ENCODE assay signal across 10 cellular contexts in the genomic region with DNA sequence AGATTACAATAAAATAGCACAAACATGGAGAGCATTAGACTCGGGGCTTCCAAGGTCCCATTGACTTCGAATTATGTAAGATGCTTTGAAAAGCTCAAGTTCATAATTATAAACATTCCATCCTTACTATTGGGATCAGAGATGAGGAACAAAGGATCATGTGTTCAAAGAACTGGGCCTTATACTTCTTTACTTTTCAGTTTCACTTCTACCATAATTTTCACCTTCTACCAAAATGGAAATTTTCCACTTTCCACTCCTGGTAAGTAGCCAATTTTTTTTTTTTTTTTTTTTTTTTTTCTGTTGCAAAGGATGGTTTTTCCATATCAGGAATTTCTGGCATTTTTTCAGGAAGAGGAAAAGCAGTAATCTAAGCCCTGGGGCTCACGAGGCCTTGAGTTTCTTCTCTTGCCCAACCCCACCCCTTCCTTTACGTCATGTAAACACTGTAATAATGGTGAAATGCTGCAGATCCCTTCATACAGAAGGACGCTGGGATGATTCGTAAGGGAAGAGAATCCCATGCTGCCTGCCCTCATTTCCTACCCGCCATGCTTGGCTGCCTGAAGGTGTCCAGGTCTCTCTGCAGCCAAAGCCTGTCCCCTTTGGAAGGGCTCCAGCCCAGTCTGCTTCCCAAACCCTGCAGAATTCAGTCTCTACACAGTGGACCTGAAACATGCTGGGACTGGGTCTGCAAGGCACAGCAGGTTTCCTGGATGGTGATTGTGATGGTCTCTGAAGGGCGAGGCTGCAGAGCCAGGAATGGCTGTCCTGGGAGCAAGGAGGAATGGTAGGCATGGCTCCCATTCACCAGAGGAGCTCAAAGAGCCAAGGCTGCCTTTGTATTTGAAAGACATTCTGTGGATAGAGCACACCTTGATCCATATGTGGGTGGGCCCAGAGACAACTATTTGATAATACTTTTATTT. TPM values are rescaled to one million over a fixed set of nuclear protein-coding genes. Genes with fewer than 3 reads are reported as not detected.
DNase-seq lines count a peak whose midpoint lies in the region; ATAC-seq and TF ChIP-seq lines count a peak whose summit lies in the region.
"Had no signal": no experiment of that assay in that cellular context is flagged by ENCODE, and none has a peak within 500 bp of the region (broad histone marks: within the 10 kb centered on the region; RNA-seq: fewer than 3 reads in every experiment).

No MANE protein-coding gene starts in this region.

- H3K27me3 Mint-ChIP-seq in endodermal cell (ENCODE audit: insufficient read depth): no peaks in the 10 kb centered on the region

- no peaks in the 10 kb centered on the region for H3K36me3 ChIP-seq in endodermal cell (ENCODE audit: control insufficient read depth, insufficient read depth, low read length)
- no peaks in the 10 kb centered on the region for H3K36me3 ChIP-seq in lower lobe of right lung
- H3K36me3 ChIP-seq in PC-3 (ENCODE audit: low read depth, low read length): no peaks in the 10 kb centered on the region

- H3K9me2 ChIP-seq in PC-3 (replicated peaks; ENCODE audit: low read length): no peaks in the 10 kb centered on the region

- POLR2A ChIA-PET in PC-3 (lab: Charles Lee; ENCODE audit: unreplicated experiment): interaction anchor here (0.6 kb wide), 1 partner anchor 899 kb away, joined by 4 read pairs; no protein-coding TSS in a partner anchor

- H3K4me1 ChIP-seq in endodermal cell (ENCODE audit: control insufficient read depth, insufficient read depth, low read length) (no peaks in the 10 kb centered on the region), lower lobe of right lung (no peaks in the 10 kb centered on the region), PC-3 (ENCODE audit: insufficient read depth, low read length) (peaks cover 11% of the 10 kb centered on the region)

- DNase-seq in NCI-H1048 (lab: John Stamatoyannopoulos, UW): peak; percentile 41
- no peak for DNase-seq in endodermal cell
- no peak for DNase-seq in lower lobe of right lung
- DNase-seq in HK-2 (ENCODE audit: unreplicated experiment): no peak
- DNase-seq in SHP77 treated with DMSO at 0.1 percent for 48 hours (lab: John Stamatoyannopoulos, UW): no peak
- no peak for DNase-seq in PC-3
- DNase-seq: activated effector memory CD4-positive, alpha-beta T cell treated with anti-CD3 and anti-CD28 coated beads, Interleukin-2, amount 50 U/mL, for 16 hours had no signal

- ATAC-seq in lower lobe of right lung (peak in 1 of 2 donors; percentile 46), PC-3 (no peak), HG03108 (IDR thresholded peaks at IDR 0.05; ENCODE audit: unreplicated experiment) (no peak)
- ATAC-seq: mucosa of descending colon had no signal

- intact Hi-C loops in lower lobe of right lung (cut with DNase I) (no loop called here), PC-3 (cut with micrococcal nuclease) (no loop called here)

- H2AFZ ChIP-seq in PC-3 (ENCODE audit: low read length): no peak overlapping the region

- H3K27ac Mint-ChIP-seq in endodermal cell: no peak overlapping the region

- no peak overlapping the region for H3K9ac ChIP-seq in endodermal cell (ENCODE audit: extremely low read depth, low read length, poor library complexity, severe bottlenecking)
- H3K9ac ChIP-seq in PC-3 (ENCODE audit: low read length): no peak overlapping the region

- no peaks in the 10 kb centered on the region for H3K27me3 ChIP-seq in endodermal cell (ENCODE audit: control insufficient read depth, insufficient read depth, low read length, poor library complexity, severe bottlenecking)
- no peaks in the 10 kb centered on the region for H3K27me3 ChIP-seq in lower lobe of right lung (ENCODE audit: low read depth)
- H3K27me3 ChIP-seq in PC-3 (ENCODE audit: low read length): no peaks in the 10 kb centered on the region

- peaks cover 7% of the 10 kb centered on the region for H3K36me3 Mint-ChIP-seq in endodermal cell (ENCODE audit: low read depth)

- WGBS in endodermal cell (ENCODE audit: insufficient coverage in 1 of 2, insufficient read length in 1 of 2), 2 experiments: 88 to 93% methylated on average over 4 to 8 of the region's 8 CpGs

- H3K9me3 ChIP-seq in endodermal cell (ENCODE audit: control insufficient read depth, low read length) (no peaks in the 10 kb centered on the region), lower lobe of right lung (no peaks in the 10 kb centered on the region), PC-3 (ENCODE audit: low read length) (no peaks in the 10 kb centered on the region)
- H3K9me3 ChIP-seq: mucosa of descending colon had no signal

- H3K4me3 Mint-ChIP-seq in endodermal cell: no peak overlapping the region

- no peaks in the 10 kb centered on the region for H3K79me2 ChIP-seq in PC-3 (ENCODE audit: low read length)

- no TSS peak for BruUV-seq in PC-3 (replicated peaks; lab: Mats Ljungman, UMichigan)

- no peak overlapping the region for H3K4me2 ChIP-seq in PC-3 (ENCODE audit: low read length)

- H3K4me3 ChIP-seq in endodermal cell (ENCODE audit: low read length) (no peak overlapping the region), lower lobe of right lung (no peak overlapping the region), PC-3 (ENCODE audit: low read length) (no peak overlapping the region)
- H3K4me3 ChIP-seq: mucosa of descending colon had no signal

- CTCF ChIA-PET in PC-3 (lab: Charles Lee): no interaction called here

- no peaks in the 10 kb centered on the region for H3K4me1 Mint-ChIP-seq in endodermal cell

- TF ChIP-seq CTCF in endodermal cell (conservative IDR thresholded peaks at IDR 0.05): no peak
- no peak for TF ChIP-seq CTCF in lower lobe of right lung (IDR thresholded peaks at IDR 0.05)
- no peak for TF ChIP-seq CTCF in PC-3 (conservative IDR thresholded peaks at IDR 0.05; ENCODE audit: low read depth, low read length)

- H3K27ac ChIP-seq in endodermal cell (ENCODE audit: low read depth, low read length) (peak overlapping the region; percentile 16), lower lobe of right lung (peak overlapping the region; percentile 27), temporal lobe (ENCODE audit: low read depth, low read length) (peak overlapping the region; percentile 48), PC-3 (ENCODE audit: low read length) (no peak overlapping the region)

- H4K20me1 ChIP-seq in PC-3 (ENCODE audit: low read length): no peaks in the 10 kb centered on the region

- no peaks in the 10 kb centered on the region for H3F3A ChIP-seq in PC-3 (ENCODE audit: low read length, unreplicated experiment)

- H3K9me3 Mint-ChIP-seq in endodermal cell: no peaks in the 10 kb centered on the region

RNA-seq across cellular contexts. Expression of a gene that starts 56.9 kb away (rescaled TPM):
- total RNA-seq in endodermal cell (10 to 100 TPM; 11.0 to 11.8 TPM), lower lobe of right lung (9.0 TPM), temporal lobe (56.1 TPM), PC-3 (2014; rRNA removed) (4.6 and 7.9 TPM in 2 replicates)
- 18.8 TPM for polyA plus RNA-seq in endodermal cell (2013, experiment 1 of 2)
- polyA plus RNA-seq in endodermal cell (2013, experiment 2 of 2): 20.9 TPM
